ENCODE assay signal across 14 cellular contexts in genomic region chr7:39300276-39300675, GRCh38.
"Had no signal": no experiment of that assay in that cellular context is flagged by ENCODE, and none has a peak within 500 bp of the region (broad histone marks: within the 10 kb centered on the region; RNA-seq: fewer than 3 reads in every experiment).

No MANE protein-coding gene starts in this region.

- H3K4me3 ChIP-seq: breast epithelium, heart right ventricle, mucosa of descending colon, pancreas, thyroid gland, uterus had no signal

- H3K27ac ChIP-seq: breast epithelium, heart right ventricle, pancreas, thyroid gland, uterus had no signal

- H3K36me3 ChIP-seq: breast epithelium, heart right ventricle, pancreas, thyroid gland, uterus had no signal

- H3K9me3 ChIP-seq: breast epithelium, mucosa of descending colon, pancreas, thyroid gland, uterus had no signal

- H3K27me3 ChIP-seq: breast epithelium, thyroid gland, uterus had no signal

- ATAC-seq: activated naive CD8-positive, alpha-beta T cell treated with anti-CD3 and anti-CD28 coated beads, Interleukin-2, amount 50 U/mL, for 24 hours; activated T-helper 17 cell treated with anti-CD3 and anti-CD28 coated beads, Interleukin-2, amount 50 U/mL, for 72 hours; mucosa of descending colon; naive thymus-derived CD4-positive, alpha-beta T cell; pancreas; stimulated activated effector memory CD8-positive, alpha-beta T cell treated with anti-CD3 and anti-CD28 coated beads, Interleukin-12 subunit alpha, Interleukin-12 subunit beta, amount 100 ng/mL, for 72 hours had no signal

- H3K4me1 ChIP-seq: breast epithelium, heart right ventricle, pancreas, uterus had no signal

- DNase-seq: activated CD4-positive, CD25-positive, alpha-beta regulatory T cell treated with anti-CD3 and anti-CD28 coated beads, Interleukin-2, amount 50 U/mL, for 72 hours; activated naive CD4-positive, alpha-beta T cell treated with Interleukin-2 at 50 U/mL for 16 hours; activated naive CD8-positive, alpha-beta T cell treated with anti-CD3 and anti-CD28 coated beads, Interleukin-2, amount 50 U/mL, for 24 hours; activated T-cell treated with anti-CD3 and anti-CD28 coated beads for 4 hours; effector memory CD4-positive, alpha-beta T cell; mucosa of descending colon; naive thymus-derived CD4-positive, alpha-beta T cell; pancreas; uterus had no signal
